7 cellular contexts compared by ENCODE assay signal in the genomic region with DNA sequence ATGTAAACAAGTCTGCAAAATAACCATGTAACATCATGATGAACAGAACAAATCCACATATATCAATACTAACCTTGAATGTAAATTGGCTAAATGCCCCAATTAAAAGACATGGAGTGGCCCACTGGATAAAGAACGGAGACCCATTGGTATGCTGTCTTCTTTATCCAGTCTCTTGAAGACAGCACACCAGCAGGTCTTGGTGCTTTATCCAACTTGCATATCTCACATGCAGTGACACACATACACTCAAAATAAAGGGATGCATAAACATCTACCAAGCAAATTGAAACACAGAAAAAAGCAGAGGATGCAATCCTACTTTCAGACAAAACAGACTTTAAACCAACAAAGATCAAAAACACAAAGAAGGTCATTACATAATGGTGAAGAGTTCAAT.
"Had no signal": no experiment of that assay in that cellular context is flagged by ENCODE, and none has a peak within 500 bp of the region (broad histone marks: within the 10 kb centered on the region; RNA-seq: fewer than 3 reads in every experiment).

No MANE protein-coding gene starts in this region.

- FAIRE-seq: G401.6, GM12891, GM12892, GM18507, GM19239 had no signal

- DNase-seq: GDM1, GF-D8 had no signal
